Comparison of ENCODE assay signal across 24 cellular contexts in genomic region chr22:37467556-37467955, GRCh38. TPM values are rescaled to one million over a fixed set of nuclear protein-coding genes. Genes with fewer than 3 reads are reported as not detected.
A peak's percentile ranks its signal among the peaks of the same experiment; 100 is the strongest.
DNase-seq lines count a peak whose midpoint lies in the region; ATAC-seq, FAIRE-seq and TF ChIP-seq lines count a peak whose summit lies in the region.
"Had no signal": no experiment of that assay in that cellular context is flagged by ENCODE, and none has a peak within 500 bp of the region (broad histone marks: within the 10 kb centered on the region; RNA-seq: fewer than 3 reads in every experiment).

No MANE protein-coding gene starts in this region.

- no peaks in the 10 kb centered on the region for H4K20me1 ChIP-seq in osteoblast (ENCODE audit: insufficient read depth, low read length)

- TF ChIP-seq CTCF in brain (conservative IDR thresholded peaks at IDR 0.05) = no peak
- no peak for TF ChIP-seq CTCF in osteoblast (IDR thresholded peaks at IDR 0.05; ENCODE audit: extremely low read depth, low read depth, low read length)
- TF ChIP-seq CTCF in foreskin keratinocyte (conservative IDR thresholded peaks at IDR 0.05) = no peak

- peaks cover 0 to 7% (median 0%) of the 10 kb centered on the region in 5 experiments for H3K9me3 Mint-ChIP-seq in brain
- H3K9me3 Mint-ChIP-seq: CD8-positive, alpha-beta T cell; IgD-negative memory B cell had no signal

- H3K4me1 Mint-ChIP-seq in brain = peaks cover 40% of the 10 kb centered on the region

- H3K4me1 ChIP-seq in osteoblast (ENCODE audit: insufficient read depth, low read length) (no peaks in the 10 kb centered on the region), foreskin keratinocyte (no peaks in the 10 kb centered on the region), small intestine (ENCODE audit: control insufficient read depth in 2 of 2, insufficient read depth in 1 of 2, low read depth in 1 of 2, low read length in 1 of 2) (peaks cover 0 to 6% of the 10 kb centered on the region in 2 donors)

- no peak for FAIRE-seq in small intestine (lab: Jason Lieb, UNC)
- FAIRE-seq: G401.6, RCC 7860 had no signal

- DNase-seq in NCI-H82 (lab: John Stamatoyannopoulos, UW) (peak; percentile 59), NCI-H82 treated with DMSO at 0.1 percent for 48 hours (lab: John Stamatoyannopoulos, UW; ENCODE audit: unreplicated experiment) (no peak), NCI-H1694 (lab: John Stamatoyannopoulos, UW) (peak; percentile 61), osteoblast (ENCODE audit: insufficient read length, low spot score, missing footprints) (peak; percentile 54), foreskin keratinocyte (no peak), retina (no peak), small intestine (no peak)
- DNase-seq: 8988T, AML-193, C1 segment of cervical spinal cord, NCI-H1105 treated with DMSO at 0.1 percent for 48 hours, NCI-H187, NCI-H2107, NCI-H2227 treated with DMSO at 0.1 percent for 48 hours, NCI-H510A, NCI-H774, OCI-M1, Right ventricle myocardium superior had no signal

- no peak overlapping the region for H2AFZ ChIP-seq in osteoblast (ENCODE audit: low read length)

- H3K36me3 Mint-ChIP-seq in brain = no peaks in the 10 kb centered on the region

- H3K27me3 ChIP-seq in osteoblast (ENCODE audit: insufficient read depth, low read length) (peaks cover 59% of the 10 kb centered on the region), foreskin keratinocyte (peaks cover 3% of the 10 kb centered on the region), small intestine (ENCODE audit: control insufficient read depth in 2 of 2, insufficient read depth in 2 of 2, low read length in 2 of 2) (no peaks in the 10 kb centered on the region)

- H3K27me3 Mint-ChIP-seq in brain = peaks cover 7% of the 10 kb centered on the region
- H3K27me3 Mint-ChIP-seq: IgD-negative memory B cell had no signal

- ATAC-seq in foreskin keratinocyte = no peak
- ATAC-seq: CD8-positive, alpha-beta T cell had no signal

- no peaks in the 10 kb centered on the region for H3K36me3 ChIP-seq in osteoblast (ENCODE audit: insufficient read depth, low read length)
- H3K36me3 ChIP-seq in small intestine (ENCODE audit: control insufficient read depth in 2 of 2, insufficient read depth in 2 of 2, low read length in 2 of 2) = no peaks in the 10 kb centered on the region

- H3K27ac Mint-ChIP-seq in brain = peak overlapping the region in 3 of 5 experiments; percentile 66 to 76 (median 75)

- 64 to 81% (median 71%) methylated on average over 13 of the region's 13 CpGs for WGBS in small intestine, 3 donors

- no peaks in the 10 kb centered on the region for H3K79me2 ChIP-seq in osteoblast (ENCODE audit: insufficient read depth, low read length)

- H3K4me3 Mint-ChIP-seq in brain = no peak overlapping the region
- H3K4me3 Mint-ChIP-seq: CD8-positive, alpha-beta T cell; IgD-negative memory B cell had no signal

- H3K9me3 ChIP-seq in osteoblast (ENCODE audit: low read depth, low read length) = no peaks in the 10 kb centered on the region
- no peaks in the 10 kb centered on the region for H3K9me3 ChIP-seq in small intestine (ENCODE audit: control insufficient read depth, low read depth)

- H3K4me3 ChIP-seq in osteoblast (ENCODE audit: insufficient read depth, low read length) = no peak overlapping the region
- no peak overlapping the region for H3K4me3 ChIP-seq in small intestine (ENCODE audit: low read depth in 1 of 2, low read length in 2 of 2)

- H3K27ac ChIP-seq in osteoblast (ENCODE audit: low read depth, low read length) (no peak overlapping the region), foreskin keratinocyte (no peak overlapping the region), small intestine (ENCODE audit: low read depth in 1 of 2, low read length in 1 of 2) (no peak overlapping the region)

- H3K4me2 ChIP-seq in osteoblast (ENCODE audit: insufficient read depth, low read length) = no peak overlapping the region

RNA-seq across cellular contexts. Expression of gene MFNG, which starts 18.6 kb away (rescaled TPM):
- polyA plus RNA-seq in brain (ENCODE audit: insufficient read depth, low read depth, low replicate concordance) = 6.8 TPM
- 0.29 and 0.72 TPM in 2 replicates for total RNA-seq in osteoblast
- total RNA-seq in foreskin keratinocyte = 4.2 and 5.5 TPM in 2 replicates
- polyA plus RNA-seq in foreskin keratinocyte = 5.7 and 6.1 TPM in 2 replicates
- polyA plus RNA-seq in small intestine = 10 to 100 TPM; 19.2 to 21.3 (median 20.5) TPM
- total RNA-seq: SK-MEL-5 had no signal

RNA-seq across cellular contexts. Expression of gene ELFN2, which starts 40.3 kb away (rescaled TPM):
- polyA plus RNA-seq in brain (ENCODE audit: insufficient read depth, low read depth, low replicate concordance) (3.7 TPM), foreskin keratinocyte (0.44 and 0.46 TPM in 2 replicates), small intestine (under 1 TPM in 1 of 3 donors, not detected in 2; 0.16 TPM)
- total RNA-seq in osteoblast (under 0.01 and 0.29 TPM in 2 replicates), foreskin keratinocyte (0.88 and 0.95 TPM in 2 replicates)
- total RNA-seq: CD8-positive, alpha-beta T cell had no signal
- polyA plus RNA-seq: IgD-negative memory B cell had no signal

RNA-seq across cellular contexts. Expression of gene CARD10, which starts 51.7 kb away (rescaled TPM):
- polyA plus RNA-seq in brain (ENCODE audit: insufficient read depth, low read depth, low replicate concordance) = 3.7 TPM
- total RNA-seq in osteoblast = 11.9 and 12.7 TPM in 2 replicates
- 116 and 130 TPM in 2 replicates for total RNA-seq in foreskin keratinocyte
- 112 and 115 TPM in 2 replicates for polyA plus RNA-seq in foreskin keratinocyte
- 100 to 1,000 TPM in 2 of 3 donors, 10 to 100 TPM in 1; 48.2 to 129 (median 129) TPM for polyA plus RNA-seq in small intestine
- polyA plus RNA-seq: IgD-negative memory B cell had no signal

Comparison
In these comparisons a context has a peak if more than half of its experiments do, and no peak if none do; other contexts are left out.
1. DNase-seq: peak in NCI-H82 (single experiment), NCI-H1694 (single experiment) and osteoblast (single experiment); none in NCI-H82 treated with DMSO at 0.1 percent for 48 hours (single experiment), foreskin keratinocyte (0 of 2), retina (single experiment) and small intestine (single experiment).
2. RNA of gene CARD10, which starts 51.7 kb away (polyA plus RNA-seq): 48.2 to 129 TPM in small intestine and 112 to 115 TPM in foreskin keratinocyte; 3.7 TPM in brain (single experiment); every median in the first group is over 10 times any median in the second.